Comparison of ENCODE assay signal across 2 cellular contexts in the genomic region with DNA sequence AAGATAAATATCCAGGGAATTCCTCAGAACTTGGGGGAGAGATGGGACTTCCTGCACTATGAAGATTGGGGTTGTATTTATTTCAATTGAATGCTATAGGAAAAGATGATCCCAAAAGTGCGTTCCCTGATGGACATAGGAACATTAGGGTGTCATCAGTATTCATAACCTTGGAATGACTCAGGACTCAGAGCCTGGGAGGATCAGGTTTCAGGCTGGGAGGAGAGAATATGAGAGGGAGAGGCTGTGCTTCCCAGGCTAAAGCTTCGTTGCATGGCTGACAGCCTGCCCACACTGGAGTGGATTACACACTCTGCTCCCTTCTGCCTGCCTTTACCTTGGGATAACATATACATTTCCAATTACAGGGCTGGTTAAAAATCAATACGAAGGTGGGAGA.
A peak's percentile ranks its signal among the peaks of the same experiment; 100 is the strongest.
TF ChIP-seq lines count a peak whose summit lies in the region.

No MANE protein-coding gene starts in this region.

TF ChIP-seq in HCT116, 20 proteins besides CTCF, POLR2A, EP300 and RAD21 (continued from another document):
- TF ChIP-seq, protein P1, sequence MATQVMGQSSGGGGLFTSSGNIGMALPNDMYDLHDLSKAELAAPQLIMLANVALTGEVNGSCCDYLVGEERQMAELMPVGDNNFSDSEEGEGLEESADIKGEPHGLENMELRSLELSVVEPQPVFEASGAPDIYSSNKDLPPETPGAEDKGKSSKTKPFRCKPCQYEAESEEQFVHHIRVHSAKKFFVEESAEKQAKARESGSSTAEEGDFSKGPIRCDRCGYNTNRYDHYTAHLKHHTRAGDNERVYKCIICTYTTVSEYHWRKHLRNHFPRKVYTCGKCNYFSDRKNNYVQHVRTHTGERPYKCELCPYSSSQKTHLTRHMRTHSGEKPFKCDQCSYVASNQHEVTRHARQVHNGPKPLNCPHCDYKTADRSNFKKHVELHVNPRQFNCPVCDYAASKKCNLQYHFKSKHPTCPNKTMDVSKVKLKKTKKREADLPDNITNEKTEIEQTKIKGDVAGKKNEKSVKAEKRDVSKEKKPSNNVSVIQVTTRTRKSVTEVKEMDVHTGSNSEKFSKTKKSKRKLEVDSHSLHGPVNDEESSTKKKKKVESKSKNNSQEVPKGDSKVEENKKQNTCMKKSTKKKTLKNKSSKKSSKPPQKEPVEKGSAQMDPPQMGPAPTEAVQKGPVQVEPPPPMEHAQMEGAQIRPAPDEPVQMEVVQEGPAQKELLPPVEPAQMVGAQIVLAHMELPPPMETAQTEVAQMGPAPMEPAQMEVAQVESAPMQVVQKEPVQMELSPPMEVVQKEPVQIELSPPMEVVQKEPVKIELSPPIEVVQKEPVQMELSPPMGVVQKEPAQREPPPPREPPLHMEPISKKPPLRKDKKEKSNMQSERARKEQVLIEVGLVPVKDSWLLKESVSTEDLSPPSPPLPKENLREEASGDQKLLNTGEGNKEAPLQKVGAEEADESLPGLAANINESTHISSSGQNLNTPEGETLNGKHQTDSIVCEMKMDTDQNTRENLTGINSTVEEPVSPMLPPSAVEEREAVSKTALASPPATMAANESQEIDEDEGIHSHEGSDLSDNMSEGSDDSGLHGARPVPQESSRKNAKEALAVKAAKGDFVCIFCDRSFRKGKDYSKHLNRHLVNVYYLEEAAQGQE (IDR thresholded peaks at IDR 0.05; ENCODE audit: low read depth): no peak
- TF ChIP-seq FOSL1 (IDR thresholded peaks at IDR 0.05; ENCODE audit: low read depth): peak; percentile 52; the same call in 1 of the 2 replicates
- peak; percentile 26; the same call in 1 of the 2 replicates for TF ChIP-seq CBX3 (IDR thresholded peaks at IDR 0.05; ENCODE audit: low read depth)
- TF ChIP-seq SIN3A (IDR thresholded peaks at IDR 0.05; ENCODE audit: low read depth): no peak
- TF ChIP-seq JUND (IDR thresholded peaks at IDR 0.05): peak; percentile 49; the same call in 1 of the 2 replicates
- TF ChIP-seq EZH2phosphoT487 (IDR thresholded peaks at IDR 0.05; ENCODE audit: borderline replicate concordance): no peak
- TF ChIP-seq ELF1 (IDR thresholded peaks at IDR 0.05; ENCODE audit: borderline replicate concordance, low read depth): no peak

TF ChIP-seq in WTC11, 78 proteins besides CTCF, POLR2A, EP300 and RAD21 (continued from another document):
- TF ChIP-seq, protein P2, sequence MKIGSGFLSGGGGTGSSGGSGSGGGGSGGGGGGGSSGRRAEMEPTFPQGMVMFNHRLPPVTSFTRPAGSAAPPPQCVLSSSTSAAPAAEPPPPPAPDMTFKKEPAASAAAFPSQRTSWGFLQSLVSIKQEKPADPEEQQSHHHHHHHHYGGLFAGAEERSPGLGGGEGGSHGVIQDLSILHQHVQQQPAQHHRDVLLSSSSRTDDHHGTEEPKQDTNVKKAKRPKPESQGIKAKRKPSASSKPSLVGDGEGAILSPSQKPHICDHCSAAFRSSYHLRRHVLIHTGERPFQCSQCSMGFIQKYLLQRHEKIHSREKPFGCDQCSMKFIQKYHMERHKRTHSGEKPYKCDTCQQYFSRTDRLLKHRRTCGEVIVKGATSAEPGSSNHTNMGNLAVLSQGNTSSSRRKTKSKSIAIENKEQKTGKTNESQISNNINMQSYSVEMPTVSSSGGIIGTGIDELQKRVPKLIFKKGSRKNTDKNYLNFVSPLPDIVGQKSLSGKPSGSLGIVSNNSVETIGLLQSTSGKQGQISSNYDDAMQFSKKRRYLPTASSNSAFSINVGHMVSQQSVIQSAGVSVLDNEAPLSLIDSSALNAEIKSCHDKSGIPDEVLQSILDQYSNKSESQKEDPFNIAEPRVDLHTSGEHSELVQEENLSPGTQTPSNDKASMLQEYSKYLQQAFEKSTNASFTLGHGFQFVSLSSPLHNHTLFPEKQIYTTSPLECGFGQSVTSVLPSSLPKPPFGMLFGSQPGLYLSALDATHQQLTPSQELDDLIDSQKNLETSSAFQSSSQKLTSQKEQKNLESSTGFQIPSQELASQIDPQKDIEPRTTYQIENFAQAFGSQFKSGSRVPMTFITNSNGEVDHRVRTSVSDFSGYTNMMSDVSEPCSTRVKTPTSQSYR (CRISPR knock-in tag; IDR thresholded peaks at IDR 0.05): no peak
- TF ChIP-seq, protein P3, sequence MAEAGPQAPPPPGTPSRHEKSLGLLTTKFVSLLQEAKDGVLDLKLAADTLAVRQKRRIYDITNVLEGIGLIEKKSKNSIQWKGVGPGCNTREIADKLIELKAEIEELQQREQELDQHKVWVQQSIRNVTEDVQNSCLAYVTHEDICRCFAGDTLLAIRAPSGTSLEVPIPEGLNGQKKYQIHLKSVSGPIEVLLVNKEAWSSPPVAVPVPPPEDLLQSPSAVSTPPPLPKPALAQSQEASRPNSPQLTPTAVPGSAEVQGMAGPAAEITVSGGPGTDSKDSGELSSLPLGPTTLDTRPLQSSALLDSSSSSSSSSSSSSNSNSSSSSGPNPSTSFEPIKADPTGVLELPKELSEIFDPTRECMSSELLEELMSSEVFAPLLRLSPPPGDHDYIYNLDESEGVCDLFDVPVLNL (CRISPR knock-in tag; IDR thresholded peaks at IDR 0.05; ENCODE audit: borderline replicate concordance, low read depth): no peak
- TF ChIP-seq ZNF263 (CRISPR knock-in tag; IDR thresholded peaks at IDR 0.05; ENCODE audit: low read depth) (no peak), RORB (CRISPR knock-in tag; IDR thresholded peaks at IDR 0.05) (no peak), TP53 (CRISPR knock-in tag; IDR thresholded peaks at IDR 0.05) (no peak), FOXK1 (CRISPR knock-in tag; IDR thresholded peaks at IDR 0.05) (no peak), ZNF138 (CRISPR knock-in tag; conservative IDR thresholded peaks at IDR 0.05) (no peak), RELA (CRISPR knock-in tag; IDR thresholded peaks at IDR 0.05; ENCODE audit: borderline replicate concordance) (no peak), GTF2I (CRISPR knock-in tag; conservative IDR thresholded peaks at IDR 0.05) (no peak)
